ENCODE assay signal across 18 cellular contexts in genomic region chr7:130182990-130183389, GRCh38. TPM values are rescaled to one million over a fixed set of nuclear protein-coding genes. Genes with fewer than 3 reads are reported as not detected.
DNase-seq lines count a peak whose midpoint lies in the region; ATAC-seq, FAIRE-seq and TF ChIP-seq lines count a peak whose summit lies in the region.
"Had no signal": no experiment of that assay in that cellular context is flagged by ENCODE, and none has a peak within 500 bp of the region (broad histone marks: within the 10 kb centered on the region; RNA-seq: fewer than 3 reads in every experiment).

No MANE protein-coding gene starts in this region.

- no peaks in the 10 kb centered on the region for H3K9me3 ChIP-seq in heart right ventricle
- H3K9me3 ChIP-seq: thoracic aorta had no signal

- no peaks in the 10 kb centered on the region for H3K4me1 ChIP-seq in heart right ventricle

- peaks cover 84% of the 10 kb centered on the region for H3K36me3 Mint-ChIP-seq in activated T-cell treated with anti-CD3 and anti-CD28 coated beads, Interleukin-2, amount 50 U/mL, for 24 hours (ENCODE audit: low read depth)
- H3K36me3 Mint-ChIP-seq in activated naive CD8-positive, alpha-beta T cell treated with anti-CD3 and anti-CD28 coated beads, Interleukin-2, amount 50 U/mL, for 24 hours (ENCODE audit: low read depth): peaks cover 50% of the 10 kb centered on the region

- no peak overlapping the region for H3K27ac ChIP-seq in brain microvascular endothelial cell
- H3K27ac ChIP-seq in heart right ventricle: no peak overlapping the region
- H3K27ac ChIP-seq: dorsolateral prefrontal cortex, GM23248, thoracic aorta, VCaP had no signal

- H3K27me3 ChIP-seq in brain microvascular endothelial cell (replicated peaks): no peaks in the 10 kb centered on the region
- H3K27me3 ChIP-seq in heart right ventricle: no peaks in the 10 kb centered on the region
- H3K27me3 ChIP-seq: dorsolateral prefrontal cortex had no signal

- TF ChIP-seq CTCF in brain microvascular endothelial cell (IDR thresholded peaks at IDR 0.05; ENCODE audit: low read depth, low read length, missing control alignments) (no peak), heart right ventricle (IDR thresholded peaks at IDR 0.05) (no peak)

- H3K36me3 ChIP-seq in brain microvascular endothelial cell (replicated peaks) (peaks cover 19% of the 10 kb centered on the region), heart right ventricle (peaks cover 0 to 88% (median 43%) of the 10 kb centered on the region in 9 donors)

- ATAC-seq in GM21528 (IDR thresholded peaks at IDR 0.05; ENCODE audit: low FRiP score, unreplicated experiment): peak; percentile 64
- ATAC-seq in HG03159 (IDR thresholded peaks at IDR 0.05; ENCODE audit: unreplicated experiment): peak; percentile 77
- no peak for ATAC-seq in activated naive CD8-positive, alpha-beta T cell treated with anti-CD3 and anti-CD28 coated beads, Interleukin-2, amount 50 U/mL, for 24 hours
- no peak for ATAC-seq in heart right ventricle

- no peak for DNase-seq in activated T-cell treated with anti-CD3 and anti-CD28 coated beads, Interleukin-2, amount 50 U/mL, for 24 hours
- DNase-seq in activated T-cell treated with anti-CD3 and anti-CD28 coated beads, Interleukin-2, amount 50 U/mL, for 1 hour: no peak
- DNase-seq in activated naive CD8-positive, alpha-beta T cell treated with anti-CD3 and anti-CD28 coated beads, Interleukin-2, amount 50 U/mL, for 24 hours: no peak
- DNase-seq in urothelium cell line (ENCODE audit: low spot score) (no peak), brain microvascular endothelial cell (no peak), heart right ventricle (no peak)
- DNase-seq: activated naive CD8-positive, alpha-beta T cell treated with anti-CD3 and anti-CD28 coated beads, Interleukin-2, amount 10 ng/mL, durations not matched to agents 7 days and 5 days; dorsolateral prefrontal cortex; GM23248; NCI-H2081 treated with DMSO at 0.1 percent for 48 hours; stimulated activated CD4-positive, alpha-beta T cell treated with anti-CD3 and anti-CD28 coated beads, Interleukin-4, amount 100 ng/mL, for 24 hours had no signal

- peak overlapping the region; percentile 84 for H3K27ac Mint-ChIP-seq in activated T-cell treated with anti-CD3 and anti-CD28 coated beads, Interleukin-2, amount 50 U/mL, for 24 hours
- H3K27ac Mint-ChIP-seq in activated naive CD8-positive, alpha-beta T cell treated with anti-CD3 and anti-CD28 coated beads, Interleukin-2, amount 50 U/mL, for 24 hours: peak overlapping the region; percentile 15
- H3K27ac Mint-ChIP-seq: activated naive CD8-positive, alpha-beta T cell treated with anti-CD3 and anti-CD28 coated beads, Interleukin-2, amount 10 ng/mL, durations not matched to agents 7 days and 5 days had no signal

- intact Hi-C loops in heart right ventricle (cut with DNase I): no loop called here

- H3K4me3 Mint-ChIP-seq in activated T-cell treated with anti-CD3 and anti-CD28 coated beads, Interleukin-2, amount 50 U/mL, for 24 hours: no peak overlapping the region
- H3K4me3 Mint-ChIP-seq in activated naive CD8-positive, alpha-beta T cell treated with anti-CD3 and anti-CD28 coated beads, Interleukin-2, amount 50 U/mL, for 24 hours: no peak overlapping the region
- H3K4me3 Mint-ChIP-seq: activated naive CD8-positive, alpha-beta T cell treated with anti-CD3 and anti-CD28 coated beads, Interleukin-2, amount 10 ng/mL, durations not matched to agents 7 days and 5 days had no signal

- no peaks in the 10 kb centered on the region for H3K9me3 Mint-ChIP-seq in activated T-cell treated with anti-CD3 and anti-CD28 coated beads, Interleukin-2, amount 50 U/mL, for 24 hours
- no peaks in the 10 kb centered on the region for H3K9me3 Mint-ChIP-seq in activated naive CD8-positive, alpha-beta T cell treated with anti-CD3 and anti-CD28 coated beads, Interleukin-2, amount 50 U/mL, for 24 hours
- H3K9me3 Mint-ChIP-seq: activated naive CD8-positive, alpha-beta T cell treated with anti-CD3 and anti-CD28 coated beads, Interleukin-2, amount 10 ng/mL, durations not matched to agents 7 days and 5 days had no signal

- FAIRE-seq in urothelium cell line (lab: Jason Lieb, UNC): no peak

- no peaks in the 10 kb centered on the region for H3K27me3 Mint-ChIP-seq in activated T-cell treated with anti-CD3 and anti-CD28 coated beads, Interleukin-2, amount 50 U/mL, for 24 hours
- no peaks in the 10 kb centered on the region for H3K27me3 Mint-ChIP-seq in activated naive CD8-positive, alpha-beta T cell treated with anti-CD3 and anti-CD28 coated beads, Interleukin-2, amount 50 U/mL, for 24 hours
- H3K27me3 Mint-ChIP-seq: activated naive CD8-positive, alpha-beta T cell treated with anti-CD3 and anti-CD28 coated beads, Interleukin-2, amount 10 ng/mL, durations not matched to agents 7 days and 5 days had no signal

- peaks cover 40% of the 10 kb centered on the region for H3K4me1 Mint-ChIP-seq in activated T-cell treated with anti-CD3 and anti-CD28 coated beads, Interleukin-2, amount 50 U/mL, for 24 hours (ENCODE audit: low read depth)
- peaks cover 29% of the 10 kb centered on the region for H3K4me1 Mint-ChIP-seq in activated naive CD8-positive, alpha-beta T cell treated with anti-CD3 and anti-CD28 coated beads, Interleukin-2, amount 50 U/mL, for 24 hours

- in situ Hi-C loops in brain microvascular endothelial cell (cut with HindIII; ENCODE audit: low pct_ligation_motif_present, low sequenced_read_pairs): no loop called here

- no peak overlapping the region for H3K4me3 ChIP-seq in brain microvascular endothelial cell (ENCODE audit: low read depth, low read length)
- no peak overlapping the region for H3K4me3 ChIP-seq in heart right ventricle
- H3K4me3 ChIP-seq: dorsolateral prefrontal cortex, GM23248, thoracic aorta had no signal

- WGBS in heart right ventricle, 2 donors: 85 to 95% methylated on average over 2 of the region's 2 CpGs

RNA-seq across cellular contexts. Expression of gene TMEM209, which starts 22.2 kb away (rescaled TPM):
- total RNA-seq in heart right ventricle: 10 to 100 TPM in 8 of 10 donors, 1 to 10 TPM in 2; 7.7 to 14.7 (median 12.6) TPM
- 1 to 10 TPM; 5.9 to 6.4 TPM for polyA plus RNA-seq in heart right ventricle

RNA-seq across cellular contexts. Expression of gene SSMEM1, which starts 24.7 kb away (rescaled TPM):
- total RNA-seq in heart right ventricle: not detected
- not detected for polyA plus RNA-seq in heart right ventricle
- total RNA-seq: A673; activated naive CD8-positive, alpha-beta T cell treated with anti-CD3 and anti-CD28 coated beads, Interleukin-2, amount 10 ng/mL, durations not matched to agents 7 days and 5 days; GM23248; lung microvascular endothelial cell; posterior vena cava; thoracic aorta had no signal
- polyA plus RNA-seq: GM23248 had no signal

Comparison
In these comparisons a context has a peak if more than half of its experiments do, and no peak if none do; other contexts are left out.
1. ATAC-seq: peak in GM21528 (single experiment) and HG03159 (single experiment); none in activated naive CD8-positive, alpha-beta T cell treated with anti-CD3 and anti-CD28 coated beads, Interleukin-2, amount 50 U/mL, for 24 hours (single experiment) and heart right ventricle (0 of 8).